34 cellular contexts compared by ENCODE assay signal in the genomic region with DNA sequence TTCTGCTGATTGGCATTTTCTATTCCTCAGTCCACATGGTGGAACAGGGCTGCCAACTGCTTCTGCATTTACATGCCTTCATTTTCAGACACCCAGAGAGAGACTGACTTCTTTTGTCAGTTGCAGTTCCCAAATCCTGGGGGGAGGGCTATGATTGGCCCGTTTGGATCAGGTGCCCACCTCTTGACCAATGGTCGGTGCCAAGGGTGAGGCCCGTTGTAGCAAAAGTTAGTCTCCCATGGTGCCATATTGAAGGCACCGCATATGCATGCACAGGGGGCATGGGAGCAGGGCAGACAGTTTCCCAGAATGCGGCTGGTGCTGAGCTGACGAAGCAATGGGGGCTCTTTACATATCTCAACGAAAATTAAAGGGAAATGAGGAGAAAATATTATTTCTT.
"Had no signal": no experiment of that assay in that cellular context is flagged by ENCODE, and none has a peak within 500 bp of the region (broad histone marks: within the 10 kb centered on the region; RNA-seq: fewer than 3 reads in every experiment).

No MANE protein-coding gene starts in this region.

- H3K27ac ChIP-seq: ascending aorta, brain microvascular endothelial cell, epithelial cell of prostate, esophagus squamous epithelium, gastroesophageal sphincter, heart right ventricle, WERI-Rb-1 had no signal

- ATAC-seq: activated CD4-positive, alpha-beta T cell treated with anti-CD3 and anti-CD28 coated beads for 36 hours; activated naive CD4-positive, alpha-beta T cell treated with anti-CD3 and anti-CD28 coated beads, Interleukin-2, amount 50 U/mL, for 72 hours; activated T-cell treated with anti-CD3 and anti-CD28 coated beads, Interleukin-2, amount 50 U/mL, for 72 hours; effector memory CD8-positive, alpha-beta T cell; gastroesophageal sphincter; heart right ventricle; T-helper 17 cell had no signal

- H3K9me3 Mint-ChIP-seq: activated CD4-positive, alpha-beta memory T cell treated with anti-CD3 and anti-CD28 coated beads, Interleukin-2, amount 10 ng/mL, durations not matched to agents 7 days and 5 days; activated CD4-positive, alpha-beta T cell treated with anti-CD3 and anti-CD28 coated beads, Interleukin-2, amount 10 ng/mL, durations not matched to agents 7 days and 5 days; activated naive CD4-positive, alpha-beta T cell treated with anti-CD3 and anti-CD28 coated beads, Interleukin-2, amount 10 ng/mL, durations not matched to agents 7 days and 5 days; activated naive CD8-positive, alpha-beta T cell treated with anti-CD3 and anti-CD28 coated beads, Interleukin-2, amount 10 ng/mL, durations not matched to agents 7 days and 5 days; activated T-cell treated with anti-CD3 and anti-CD28 coated beads, Interleukin-2, amount 50 U/mL, for 24 hours; activated T-cell treated with anti-CD3 and anti-CD28 coated beads, Interleukin-2, amount 50 U/mL, for 72 hours; central memory CD8-positive, alpha-beta T cell; effector memory CD8-positive, alpha-beta T cell; T-helper 2 cell treated with Interferon-gamma antibody and Interleukin-4, amounts not matched to agents 5 μg/mL and 100 μg/mL, for 36 hours had no signal

- H3K4me3 ChIP-seq: ascending aorta, esophagus squamous epithelium, gastroesophageal sphincter, heart right ventricle had no signal

- H3K27me3 ChIP-seq: ascending aorta, brain microvascular endothelial cell had no signal

- H3K4me1 ChIP-seq: ascending aorta, gastroesophageal sphincter had no signal

- H3K36me3 ChIP-seq: ascending aorta, brain microvascular endothelial cell, esophagus squamous epithelium, gastroesophageal sphincter, heart right ventricle, WERI-Rb-1 had no signal

- H3K9me3 ChIP-seq: ascending aorta, esophagus squamous epithelium, gastroesophageal sphincter, heart right ventricle had no signal

- FAIRE-seq: bronchial epithelial cell, endothelial cell of umbilical vein had no signal

- H3K27ac Mint-ChIP-seq: activated CD4-positive, alpha-beta memory T cell treated with anti-CD3 and anti-CD28 coated beads, Interleukin-2, amount 10 ng/mL, durations not matched to agents 7 days and 5 days; activated CD4-positive, alpha-beta T cell treated with anti-CD3 and anti-CD28 coated beads for 36 hours; activated CD4-positive, alpha-beta T cell treated with anti-CD3 and anti-CD28 coated beads, Interleukin-2, amount 10 ng/mL, durations not matched to agents 7 days and 5 days; activated naive CD4-positive, alpha-beta T cell treated with anti-CD3 and anti-CD28 coated beads, Interleukin-2, amount 10 ng/mL, durations not matched to agents 7 days and 5 days; activated naive CD8-positive, alpha-beta T cell treated with anti-CD3 and anti-CD28 coated beads, Interleukin-2, amount 10 ng/mL, durations not matched to agents 7 days and 5 days; activated T-cell treated with anti-CD3 and anti-CD28 coated beads, Interleukin-2, amount 50 U/mL, for 24 hours; activated T-cell treated with anti-CD3 and anti-CD28 coated beads, Interleukin-2, amount 50 U/mL, for 72 hours; effector memory CD8-positive, alpha-beta T cell; T-helper 17 cell; T-helper 2 cell treated with Interferon-gamma antibody and Interleukin-4, amounts not matched to agents 5 μg/mL and 100 μg/mL, for 36 hours had no signal

- H3K36me3 Mint-ChIP-seq: activated naive CD4-positive, alpha-beta T cell treated with anti-CD3 and anti-CD28 coated beads, Interleukin-2, amount 10 ng/mL, durations not matched to agents 7 days and 5 days; activated naive CD8-positive, alpha-beta T cell treated with anti-CD3 and anti-CD28 coated beads, Interleukin-2, amount 10 ng/mL, durations not matched to agents 7 days and 5 days had no signal

- H3K4me3 Mint-ChIP-seq: activated CD4-positive, alpha-beta memory T cell treated with anti-CD3 and anti-CD28 coated beads, Interleukin-2, amount 10 ng/mL, durations not matched to agents 7 days and 5 days; activated CD4-positive, alpha-beta T cell treated with anti-CD3 and anti-CD28 coated beads for 36 hours; activated CD4-positive, alpha-beta T cell treated with anti-CD3 and anti-CD28 coated beads, Interleukin-2, amount 10 ng/mL, durations not matched to agents 7 days and 5 days; activated naive CD4-positive, alpha-beta T cell treated with anti-CD3 and anti-CD28 coated beads, Interleukin-2, amount 10 ng/mL, durations not matched to agents 7 days and 5 days; activated naive CD8-positive, alpha-beta T cell treated with anti-CD3 and anti-CD28 coated beads, Interleukin-2, amount 10 ng/mL, durations not matched to agents 7 days and 5 days; activated T-cell treated with anti-CD3 and anti-CD28 coated beads, Interleukin-2, amount 50 U/mL, for 24 hours; activated T-cell treated with anti-CD3 and anti-CD28 coated beads, Interleukin-2, amount 50 U/mL, for 72 hours; central memory CD8-positive, alpha-beta T cell; effector memory CD8-positive, alpha-beta T cell; T-helper 17 cell; T-helper 2 cell treated with Interferon-gamma antibody and Interleukin-4, amounts not matched to agents 5 μg/mL and 100 μg/mL, for 36 hours had no signal

- DNase-seq: activated CD4-positive, alpha-beta memory T cell treated with anti-CD3 and anti-CD28 coated beads, Interleukin-2, amount 10 ng/mL, durations not matched to agents 7 days and 5 days; activated CD4-positive, alpha-beta T cell treated with anti-CD3 and anti-CD28 coated beads for 36 hours; activated CD4-positive, alpha-beta T cell treated with anti-CD3 and anti-CD28 coated beads, Interleukin-2, amount 10 ng/mL, durations not matched to agents 7 days and 5 days; activated CD4-positive, alpha-beta T cell treated with anti-CD3 and anti-CD28 coated beads, Interleukin-2, amount 50 U/mL, for 4 hours; activated CD4-positive, CD25-positive, alpha-beta regulatory T cell; activated CD4-positive, CD25-positive, alpha-beta regulatory T cell treated with anti-CD3 and anti-CD28 coated beads, Interleukin-2, amount 50 U/mL, for 72 hours; activated CD8-positive, alpha-beta memory T cell treated with anti-CD3 and anti-CD28 coated beads, Interleukin-2, amount 50 U/mL, for 48 hours; activated gamma-delta T cell; activated naive CD4-positive, alpha-beta T cell; activated naive CD4-positive, alpha-beta T cell treated with anti-CD3 and anti-CD28 coated beads, Interleukin-2, amount 10 ng/mL, durations not matched to agents 7 days and 5 days; activated naive CD8-positive, alpha-beta T cell treated with anti-CD3 and anti-CD28 coated beads, Interleukin-2, amount 10 ng/mL, durations not matched to agents 7 days and 5 days; activated T-cell treated with anti-CD3 and anti-CD28 coated beads for 4 hours; activated T-cell treated with anti-CD3 and anti-CD28 coated beads, Interleukin-2, amount 50 U/mL, for 24 hours; activated T-cell treated with anti-CD3 and anti-CD28 coated beads, Interleukin-2, amount 50 U/mL, for 72 hours; brain microvascular endothelial cell; cortex of kidney; dermis blood vessel endothelial cell; effector CD4-positive, alpha-beta T cell; effector memory CD8-positive, alpha-beta T cell; esophagus squamous epithelium; foreskin melanocyte; heart right ventricle; T-helper 1 cell; T-helper 17 cell; T1000; WERI-Rb-1 had no signal

- H3K27me3 Mint-ChIP-seq: activated CD4-positive, alpha-beta T cell treated with anti-CD3 and anti-CD28 coated beads for 36 hours; activated naive CD8-positive, alpha-beta T cell treated with anti-CD3 and anti-CD28 coated beads, Interleukin-2, amount 10 ng/mL, durations not matched to agents 7 days and 5 days; activated T-cell treated with anti-CD3 and anti-CD28 coated beads, Interleukin-2, amount 50 U/mL, for 24 hours; T-helper 17 cell had no signal
